12 cellular contexts compared by ENCODE assay signal in genomic region chr6:127391019-127391974, GRCh38.
"Had no signal": no experiment of that assay in that cellular context is flagged by ENCODE, and none has a peak within 500 bp of the region (broad histone marks: within the 10 kb centered on the region; RNA-seq: fewer than 3 reads in every experiment).

No MANE protein-coding gene starts in this region.

- DNase-seq: activated CD4-positive, alpha-beta memory T cell treated with anti-CD3 and anti-CD28 coated beads, Interleukin-2, amount 10 ng/mL, durations not matched to agents 7 days and 5 days; activated CD4-positive, alpha-beta T cell treated with anti-CD3 and anti-CD28 coated beads for 1 hour; activated T-cell treated with anti-CD3 and anti-CD28 coated beads, Interleukin-2, amount 50 U/mL, for 48 hours; effector CD4-positive, alpha-beta T cell; left lung; pancreas; retina; small intestine; T-helper 9 cell had no signal

- H3K9me3 Mint-ChIP-seq: activated CD4-positive, alpha-beta memory T cell treated with anti-CD3 and anti-CD28 coated beads, Interleukin-2, amount 10 ng/mL, durations not matched to agents 7 days and 5 days; stimulated activated effector memory CD8-positive, alpha-beta T cell treated with anti-CD3 and anti-CD28 coated beads, Interleukin-12 subunit alpha, Interleukin-12 subunit beta, amount 100 ng/mL, for 72 hours had no signal

- H3K4me3 ChIP-seq: coronary artery, left lung, pancreas, tibial nerve had no signal

- H3K9me3 ChIP-seq: left lung, pancreas, tibial nerve had no signal

- H3K4me3 Mint-ChIP-seq: activated CD4-positive, alpha-beta memory T cell treated with anti-CD3 and anti-CD28 coated beads, Interleukin-2, amount 10 ng/mL, durations not matched to agents 7 days and 5 days; stimulated activated effector memory CD8-positive, alpha-beta T cell treated with anti-CD3 and anti-CD28 coated beads, Interleukin-12 subunit alpha, Interleukin-12 subunit beta, amount 100 ng/mL, for 72 hours had no signal

- H3K36me3 ChIP-seq: left lung, pancreas, tibial nerve had no signal

- H3K27me3 ChIP-seq: left lung, pancreas, tibial nerve had no signal

- H3K36me3 Mint-ChIP-seq: stimulated activated effector memory CD8-positive, alpha-beta T cell treated with anti-CD3 and anti-CD28 coated beads, Interleukin-12 subunit alpha, Interleukin-12 subunit beta, amount 100 ng/mL, for 72 hours had no signal

- H3K27ac ChIP-seq: coronary artery, left lung, pancreas, tibial nerve had no signal

- H3K4me1 Mint-ChIP-seq: activated CD4-positive, alpha-beta memory T cell treated with anti-CD3 and anti-CD28 coated beads, Interleukin-2, amount 10 ng/mL, durations not matched to agents 7 days and 5 days; stimulated activated effector memory CD8-positive, alpha-beta T cell treated with anti-CD3 and anti-CD28 coated beads, Interleukin-12 subunit alpha, Interleukin-12 subunit beta, amount 100 ng/mL, for 72 hours had no signal

- H3K4me1 ChIP-seq: left lung had no signal

- H3K27ac Mint-ChIP-seq: activated CD4-positive, alpha-beta memory T cell treated with anti-CD3 and anti-CD28 coated beads, Interleukin-2, amount 10 ng/mL, durations not matched to agents 7 days and 5 days; stimulated activated effector memory CD8-positive, alpha-beta T cell treated with anti-CD3 and anti-CD28 coated beads, Interleukin-12 subunit alpha, Interleukin-12 subunit beta, amount 100 ng/mL, for 72 hours had no signal
